ENCODE assay signal across 1 cellular context in genomic region chr17:74042744-74043486, GRCh38.
TF ChIP-seq lines count a peak whose summit lies in the region.

No MANE protein-coding gene starts in this region.

TF ChIP-seq in HCT116, 20 proteins besides CTCF, POLR2A, EP300 and RAD21 (continued from another document):
- TF ChIP-seq, protein P1, sequence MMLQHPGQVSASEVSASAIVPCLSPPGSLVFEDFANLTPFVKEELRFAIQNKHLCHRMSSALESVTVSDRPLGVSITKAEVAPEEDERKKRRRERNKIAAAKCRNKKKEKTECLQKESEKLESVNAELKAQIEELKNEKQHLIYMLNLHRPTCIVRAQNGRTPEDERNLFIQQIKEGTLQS (IDR thresholded peaks at IDR 0.05), result peak; percentile 62; the same call in 1 of the 2 replicates
- TF ChIP-seq SRF (IDR thresholded peaks at IDR 0.05; ENCODE audit: low read depth) (peak; percentile 71; the same call in 1 of the 2 replicates), ZFX (IDR thresholded peaks at IDR 0.05) (no peak), EZH2 (IDR thresholded peaks at IDR 0.05) (no peak), FOSL1 (IDR thresholded peaks at IDR 0.05; ENCODE audit: low read depth) (peak; percentile 96)
